Comparison of ENCODE assay signal across 16 cellular contexts in the genomic region with DNA sequence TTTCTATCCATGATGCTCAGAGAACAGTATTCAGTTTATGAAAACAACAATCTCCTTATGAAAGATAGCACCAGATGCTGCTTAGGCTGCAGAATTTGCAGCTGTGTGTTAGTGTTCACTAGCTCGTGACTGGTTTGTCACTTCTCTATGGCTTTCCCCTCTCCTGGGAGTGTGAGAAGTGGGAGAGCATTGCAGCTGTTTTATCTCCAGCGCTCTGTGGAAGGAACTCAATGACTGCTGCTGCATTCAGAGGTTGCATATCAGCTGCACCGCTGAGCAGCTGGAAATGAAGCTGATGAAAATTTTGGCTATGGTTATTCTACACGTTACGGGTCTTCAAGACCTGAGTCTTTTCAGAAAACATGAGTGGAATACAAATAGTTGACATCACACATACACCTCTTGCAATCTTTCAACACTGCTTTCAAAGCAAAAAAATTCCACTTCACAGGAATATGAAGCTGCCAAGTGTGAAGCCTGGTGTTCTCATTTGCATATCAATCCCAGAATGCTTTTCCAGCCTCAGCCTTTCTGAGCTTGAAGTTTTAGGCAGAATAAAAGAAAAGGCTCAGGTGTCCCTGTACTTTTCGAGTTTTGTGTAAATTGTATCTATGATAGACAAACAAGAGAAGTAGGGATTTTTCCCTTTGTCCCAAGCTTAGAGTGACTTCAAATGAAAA.
DNase-seq lines count a peak whose midpoint lies in the region; ATAC-seq and TF ChIP-seq lines count a peak whose summit lies in the region.
"Had no signal": no experiment of that assay in that cellular context is flagged by ENCODE, and none has a peak within 500 bp of the region (broad histone marks: within the 10 kb centered on the region; RNA-seq: fewer than 3 reads in every experiment).

No MANE protein-coding gene starts in this region.

- H3K4me1 Mint-ChIP-seq in activated CD8-positive, alpha-beta T cell treated with anti-CD3 and anti-CD28 coated beads for 36 hours (ENCODE audit: low read depth), result no peaks in the 10 kb centered on the region
- H3K4me1 Mint-ChIP-seq: neural progenitor cell had no signal

- H3K9me3 ChIP-seq in DOHH2 (ENCODE audit: control insufficient read depth, insufficient read depth, low read length) (no peaks in the 10 kb centered on the region), spleen (peaks cover 0 to 16% (median 12%) of the 10 kb centered on the region in 8 donors)
- H3K9me3 ChIP-seq: adrenal gland had no signal

- H3K27me3 ChIP-seq in DOHH2 (ENCODE audit: control insufficient read depth, low read length), result no peaks in the 10 kb centered on the region
- H3K27me3 ChIP-seq in spleen (replicated peaks in 1 of 7), result no peaks in the 10 kb centered on the region
- H3K27me3 ChIP-seq: adrenal gland, neural progenitor cell had no signal

- no peak overlapping the region for H3K27ac Mint-ChIP-seq in activated CD8-positive, alpha-beta T cell treated with anti-CD3 and anti-CD28 coated beads for 36 hours
- H3K27ac Mint-ChIP-seq: neural progenitor cell had no signal

- H3K9me2 ChIP-seq in DOHH2 (replicated peaks; ENCODE audit: control insufficient read depth, low read length), result no peaks in the 10 kb centered on the region

- TF ChIP-seq CTCF in DOHH2 (IDR thresholded peaks at IDR 0.05; ENCODE audit: low read depth, low read length, poor library complexity, severe bottlenecking), result no peak
- no peak for TF ChIP-seq CTCF in spleen (IDR thresholded peaks at IDR 0.05 in 8 of 11, conservative IDR thresholded peaks at IDR 0.05 in 3 of 11)
- TF ChIP-seq CTCF in activated CD8-positive, alpha-beta T cell treated with anti-CD3 and anti-CD28 coated beads for 36 hours (IDR thresholded peaks at IDR 0.05), result no peak

- peak; percentile 59 for ATAC-seq in HG02763 (IDR thresholded peaks at IDR 0.05; ENCODE audit: unreplicated experiment)
- no peak for ATAC-seq in activated CD8-positive, alpha-beta T cell treated with anti-CD3 and anti-CD28 coated beads for 36 hours

- H3K4me1 ChIP-seq in DOHH2 (ENCODE audit: control insufficient read depth, low read length) (peaks cover 57% of the 10 kb centered on the region), spleen (peaks cover 0 to 4% (median 0%) of the 10 kb centered on the region in 6 donors)
- H3K4me1 ChIP-seq: adrenal gland, neural progenitor cell had no signal

- peak overlapping the region; percentile 72 for H3K4me2 ChIP-seq in DOHH2 (ENCODE audit: low read length)
- H3K4me2 ChIP-seq: neural progenitor cell had no signal

- H3K27ac ChIP-seq in DOHH2 (ENCODE audit: low read depth, low read length) (peak overlapping the region; percentile 54), spleen (no peak overlapping the region)
- H3K27ac ChIP-seq: adrenal gland, neural progenitor cell had no signal

- peaks cover 3% of the 10 kb centered on the region for H3F3A ChIP-seq in DOHH2 (ENCODE audit: control insufficient read depth, insufficient read depth)

- 51 to 63% (median 58%) methylated on average over 5 to 6 of the region's 6 CpGs for WGBS in spleen, 5 donors

- no peaks in the 10 kb centered on the region for H4K20me1 ChIP-seq in DOHH2 (ENCODE audit: control insufficient read depth, insufficient read depth, low read depth, low read length)

- H3K27me3 Mint-ChIP-seq in activated CD8-positive, alpha-beta T cell treated with anti-CD3 and anti-CD28 coated beads for 36 hours, result no peaks in the 10 kb centered on the region

- H3K36me3 ChIP-seq in DOHH2 (ENCODE audit: control insufficient read depth, low read length) (no peaks in the 10 kb centered on the region), spleen (no peaks in the 10 kb centered on the region)
- H3K36me3 ChIP-seq: adrenal gland, neural progenitor cell had no signal

- H3K36me3 Mint-ChIP-seq in activated CD8-positive, alpha-beta T cell treated with anti-CD3 and anti-CD28 coated beads for 36 hours (ENCODE audit: low read depth), result no peaks in the 10 kb centered on the region
- H3K36me3 Mint-ChIP-seq: neural progenitor cell had no signal

- DNase-seq in anterior cingulate cortex (lab: John Stamatoyannopoulos, UW) (peak in 36 of 58 donors; percentile 2 to 75 (median 18)), middle frontal gyrus (ENCODE audit: extremely low spot score, low spot score) (peak; percentile 33), iPS-NIHi7 (ENCODE audit: extremely low spot score) (no peak), spleen (no peak), kidney tubule cell (ENCODE audit: low spot score) (no peak)
- no peak for DNase-seq in activated CD8-positive, alpha-beta T cell treated with anti-CD3 and anti-CD28 coated beads for 36 hours
- DNase-seq: adrenal gland; Calu3; Kasumi-1; NCI-H1694; NCI-H526; stimulated activated naive CD4-positive, alpha-beta T cell; T-helper 2 cell had no signal

- H3K4me3 Mint-ChIP-seq in activated CD8-positive, alpha-beta T cell treated with anti-CD3 and anti-CD28 coated beads for 36 hours, result no peak overlapping the region
- H3K4me3 Mint-ChIP-seq: neural progenitor cell had no signal

- peaks cover 11% of the 10 kb centered on the region for H3K9me3 Mint-ChIP-seq in activated CD8-positive, alpha-beta T cell treated with anti-CD3 and anti-CD28 coated beads for 36 hours

- TF ChIP-seq POLR2A in spleen (IDR thresholded peaks at IDR 0.05), result no peak

- no peaks in the 10 kb centered on the region for H3K79me2 ChIP-seq in DOHH2 (ENCODE audit: control insufficient read depth, low read length)

- CTCF ChIA-PET in activated CD8-positive, alpha-beta T cell treated with anti-CD3 and anti-CD28 coated beads for 36 hours (lab: Charles Lee), result no interaction called here

- intact Hi-C loops in spleen (cut with DNase I; ENCODE audit: low total_unique reads), result no loop called here
- intact Hi-C loops in activated CD8-positive, alpha-beta T cell treated with anti-CD3 and anti-CD28 coated beads for 36 hours (cut with micrococcal nuclease), result no loop called here

- peak overlapping the region; percentile 53 for H3K4me3 ChIP-seq in DOHH2 (ENCODE audit: low read length)
- H3K4me3 ChIP-seq in spleen, result no peak overlapping the region
- H3K4me3 ChIP-seq: adrenal gland, neural progenitor cell had no signal

- POLR2A ChIA-PET in activated CD8-positive, alpha-beta T cell treated with anti-CD3 and anti-CD28 coated beads for 36 hours (lab: Charles Lee), result no interaction called here

Comparison
In these comparisons a context has a peak if more than half of its experiments do, and no peak if none do; other contexts are left out.
1. DNase-seq: peak in anterior cingulate cortex (36 of 58) and middle frontal gyrus (single experiment); none in iPS-NIHi7 (single experiment), spleen (single experiment), activated CD8-positive, alpha-beta T cell treated with anti-CD3 and anti-CD28 coated beads for 36 hours (single experiment) and kidney tubule cell (single experiment).